ENCODE assay signal across 18 cellular contexts in genomic region chr13:76638160-76638559, GRCh38.
"Had no signal": no experiment of that assay in that cellular context is flagged by ENCODE, and none has a peak within 500 bp of the region (broad histone marks: within the 10 kb centered on the region; RNA-seq: fewer than 3 reads in every experiment).

No MANE protein-coding gene starts in this region.

- H3K9ac ChIP-seq: parathyroid adenoma had no signal

- H3K4me3 Mint-ChIP-seq: activated CD8-positive, alpha-beta T cell treated with anti-CD3 and anti-CD28 coated beads for 36 hours; activated naive CD8-positive, alpha-beta T cell; immature natural killer cell; naive B cell; T-helper 17 cell; WTC11 had no signal

- ATAC-seq: activated CD8-positive, alpha-beta T cell treated with anti-CD3 and anti-CD28 coated beads for 36 hours; T-helper 17 cell; WTC11 had no signal

- H3K9me3 Mint-ChIP-seq: activated CD8-positive, alpha-beta T cell treated with anti-CD3 and anti-CD28 coated beads for 36 hours; WTC11 had no signal

- DNase-seq: activated CD4-positive, alpha-beta T cell treated with anti-CD3 and anti-CD28 coated beads for 48 hours; activated CD8-positive, alpha-beta T cell treated with anti-CD3 and anti-CD28 coated beads for 36 hours; activated gamma-delta T cell treated with Interleukin-2 at 50 U/mL for 16 hours; amniotic stem cell; immature natural killer cell; naive B cell; retina; SIG-M5; stimulated activated CD4-positive, alpha-beta T cell treated with anti-CD3 and anti-CD28 coated beads, Interleukin-4, amount 100 ng/mL, for 24 hours; stimulated activated naive CD4-positive, alpha-beta T cell treated with Interleukin-2 at 50 U/mL for 16 hours; T-helper 17 cell; upper lobe of left lung had no signal

- H3K4me1 Mint-ChIP-seq: immature natural killer cell, naive B cell, T-helper 17 cell had no signal

- H3K27me3 Mint-ChIP-seq: activated CD8-positive, alpha-beta T cell treated with anti-CD3 and anti-CD28 coated beads for 36 hours had no signal

- H2AFZ ChIP-seq: parathyroid adenoma had no signal

- H3K27ac Mint-ChIP-seq: activated CD8-positive, alpha-beta T cell treated with anti-CD3 and anti-CD28 coated beads for 36 hours; activated naive CD8-positive, alpha-beta T cell; immature natural killer cell; naive B cell; T-helper 17 cell; WTC11 had no signal

- H3K27ac ChIP-seq: epithelial cell of prostate, parathyroid adenoma, upper lobe of left lung had no signal

- H3K9me3 ChIP-seq: upper lobe of left lung had no signal

- H3K4me3 ChIP-seq: lung, skin epidermis, upper lobe of left lung had no signal

- H3K36me3 Mint-ChIP-seq: activated naive CD8-positive, alpha-beta T cell; immature natural killer cell; naive B cell; WTC11 had no signal

- H3K36me3 ChIP-seq: upper lobe of left lung had no signal

- H3K27me3 ChIP-seq: upper lobe of left lung had no signal
